In genomic region chr9:125272697-125273096, GRCh38 we compare ENCODE assay signal across 14 cellular contexts. TPM values are rescaled to one million over a fixed set of nuclear protein-coding genes. Genes with fewer than 3 reads are reported as not detected.
DNase-seq lines count a peak whose midpoint lies in the region; ATAC-seq and TF ChIP-seq lines count a peak whose summit lies in the region.
"Had no signal": no experiment of that assay in that cellular context is flagged by ENCODE, and none has a peak within 500 bp of the region (broad histone marks: within the 10 kb centered on the region; RNA-seq: fewer than 3 reads in every experiment).

No MANE protein-coding gene starts in this region.

- no peak overlapping the region for H3K9ac ChIP-seq in HUES64 (ENCODE audit: low read depth, low read length)

- no peaks in the 10 kb centered on the region for H3K27me3 Mint-ChIP-seq in dendritic cell treated with granulocyte-macrophage colony-stimulating factor and Interleukin-4, amounts not matched to agents 40 ng/mL and 50 ng/mL, for 4 days
- H3K27me3 Mint-ChIP-seq in mesothelial cell of epicardium (ENCODE audit: low read depth), result no peaks in the 10 kb centered on the region
- H3K27me3 Mint-ChIP-seq: activated CD8-positive, alpha-beta memory T cell treated with anti-CD3 and anti-CD28 coated beads, Interleukin-2, amount 10 ng/mL, durations not matched to agents 7 days and 5 days had no signal

- H3K4me1 Mint-ChIP-seq in dendritic cell treated with granulocyte-macrophage colony-stimulating factor and Interleukin-4, amounts not matched to agents 40 ng/mL and 50 ng/mL, for 4 days (ENCODE audit: low read depth), result peaks cover 34% of the 10 kb centered on the region
- peaks cover 30% of the 10 kb centered on the region for H3K4me1 Mint-ChIP-seq in mesothelial cell of epicardium

- TF ChIP-seq CTCF in AG04450 (IDR thresholded peaks at IDR 0.05; ENCODE audit: low read depth, low read length) (no peak), mesothelial cell of epicardium (IDR thresholded peaks at IDR 0.05; ENCODE audit: unreplicated experiment) (no peak)

- intact Hi-C loops in dendritic cell treated with granulocyte-macrophage colony-stimulating factor and Interleukin-4, amounts not matched to agents 40 ng/mL and 50 ng/mL, for 4 days (cut with micrococcal nuclease), result loop anchor here (1.0 kb wide), 1 partner anchor 9 kb away; no protein-coding TSS in a partner anchor

- peaks cover 40% of the 10 kb centered on the region for H3K36me3 Mint-ChIP-seq in dendritic cell treated with granulocyte-macrophage colony-stimulating factor and Interleukin-4, amounts not matched to agents 40 ng/mL and 50 ng/mL, for 4 days (ENCODE audit: low read depth)
- H3K36me3 Mint-ChIP-seq in mesothelial cell of epicardium, result peaks cover 2% of the 10 kb centered on the region

- H3K4me3 ChIP-seq in AG04450 (ENCODE audit: low read depth, low read length) (no peak overlapping the region), HUES64 (ENCODE audit: low read length) (no peak overlapping the region)
- H3K4me3 ChIP-seq: HAP-1 had no signal

- H3K36me3 ChIP-seq in HUES64 (ENCODE audit: insufficient read depth, low read length), result no peaks in the 10 kb centered on the region
- H3K36me3 ChIP-seq: HAP-1 had no signal

- no peaks in the 10 kb centered on the region for H3K9me3 Mint-ChIP-seq in dendritic cell treated with granulocyte-macrophage colony-stimulating factor and Interleukin-4, amounts not matched to agents 40 ng/mL and 50 ng/mL, for 4 days
- no peaks in the 10 kb centered on the region for H3K9me3 Mint-ChIP-seq in mesothelial cell of epicardium
- H3K9me3 Mint-ChIP-seq: T-helper 1 cell treated with Interleukin-12 subunit alpha and Interleukin-12 subunit beta and Interleukin-4 antibody, amounts not matched to agents 30 μg/mL and 1 μg/mL, for 36 hours had no signal

- peak overlapping the region; percentile 72 for H3K27ac Mint-ChIP-seq in dendritic cell treated with granulocyte-macrophage colony-stimulating factor and Interleukin-4, amounts not matched to agents 40 ng/mL and 50 ng/mL, for 4 days
- H3K27ac Mint-ChIP-seq in mesothelial cell of epicardium, result peak overlapping the region; percentile 89
- H3K27ac Mint-ChIP-seq: activated CD8-positive, alpha-beta memory T cell treated with anti-CD3 and anti-CD28 coated beads, Interleukin-2, amount 10 ng/mL, durations not matched to agents 7 days and 5 days; T-helper 1 cell treated with Interleukin-12 subunit alpha and Interleukin-12 subunit beta and Interleukin-4 antibody, amounts not matched to agents 30 μg/mL and 1 μg/mL, for 36 hours had no signal

- DNase-seq in AG04450 (ENCODE audit: low read depth, low spot score) (peak; percentile 32), mesothelial cell of epicardium (ENCODE audit: low spot score in 2 of 2, unreplicated experiment in 2 of 2) (no peak), NCI-H1930 (lab: John Stamatoyannopoulos, UW) (no peak)
- DNase-seq: activated CD8-positive, alpha-beta memory T cell treated with anti-CD3 and anti-CD28 coated beads, Interleukin-2, amount 10 ng/mL, durations not matched to agents 7 days and 5 days; amygdala; NCI-H1105 treated with DMSO at 0.1 percent for 48 hours; stimulated activated CD4-positive, alpha-beta T cell treated with anti-CD3 and anti-CD28 coated beads, Interleukin-4, amount 100 ng/mL, for 1 hour had no signal

- POLR2A ChIA-PET in AG04450 (lab: Yijun Ruan, JAX), result interaction anchor here (1.6 kb wide), 1 partner anchor 31 kb away, joined by 15 read pairs; the partner anchor contains the start of gene HSPA5

- WGBS in HUES64, result 93% methylated on average over 3 of the region's 3 CpGs

- ATAC-seq in GM18873 (IDR thresholded peaks at IDR 0.05; ENCODE audit: low FRiP score, unreplicated experiment) (no peak), GM21528 (IDR thresholded peaks at IDR 0.05; ENCODE audit: low FRiP score, unreplicated experiment) (no peak), HG02973 (IDR thresholded peaks at IDR 0.05; ENCODE audit: unreplicated experiment) (no peak)
- ATAC-seq: activated CD8-positive, alpha-beta memory T cell treated with anti-CD3 and anti-CD28 coated beads, Interleukin-2, amount 10 ng/mL, durations not matched to agents 7 days and 5 days had no signal

- H3K4me3 Mint-ChIP-seq in dendritic cell treated with granulocyte-macrophage colony-stimulating factor and Interleukin-4, amounts not matched to agents 40 ng/mL and 50 ng/mL, for 4 days, result no peak overlapping the region
- peak overlapping the region; percentile 4 for H3K4me3 Mint-ChIP-seq in mesothelial cell of epicardium
- H3K4me3 Mint-ChIP-seq: activated CD8-positive, alpha-beta memory T cell treated with anti-CD3 and anti-CD28 coated beads, Interleukin-2, amount 10 ng/mL, durations not matched to agents 7 days and 5 days; T-helper 1 cell treated with Interleukin-12 subunit alpha and Interleukin-12 subunit beta and Interleukin-4 antibody, amounts not matched to agents 30 μg/mL and 1 μg/mL, for 36 hours had no signal

- CTCF ChIA-PET in AG04450 (lab: Charles Lee), result interaction anchor here (0.7 to 1.6 kb wide), 2 partner anchors 17 to 25 kb away, joined by 4 to 5 read pairs; no protein-coding TSS in a partner anchor

- peak overlapping the region; percentile 4 for H3K27ac ChIP-seq in AG04450 (ENCODE audit: low read depth, low read length)
- H3K27ac ChIP-seq in HUES64 (ENCODE audit: low read depth, low read length), result peak overlapping the region; percentile 3; the same call in 1 of the 2 replicates

- H3K4me1 ChIP-seq in HUES64 (ENCODE audit: insufficient read depth, low read length), result peaks cover 17% of the 10 kb centered on the region; the same call in 1 of the 2 replicates

- H3K9me3 ChIP-seq in AG04450 (ENCODE audit: control insufficient read depth, insufficient read depth, low read length) (no peaks in the 10 kb centered on the region), HUES64 (ENCODE audit: insufficient read depth, low read depth, low read length) (no peaks in the 10 kb centered on the region)
- H3K9me3 ChIP-seq: HAP-1 had no signal

- H3K27me3 ChIP-seq in AG04450 (ENCODE audit: control insufficient read depth, insufficient read depth, low read length), result no peaks in the 10 kb centered on the region
- no peaks in the 10 kb centered on the region for H3K27me3 ChIP-seq in HUES64 (ENCODE audit: insufficient read depth, low read length)

RNA-seq across cellular contexts. Expression of gene GAPVD1, which starts 11.1 kb away (rescaled TPM):
- polyA plus RNA-seq in AG04450 (2011; rRNA removed), result 22.1 and 25.8 TPM in 2 replicates
- 26.6 and 34.5 TPM in 2 replicates for polyA minus RNA-seq in AG04450 (2011; rRNA and poly(A)+ RNA removed)
- 16.2 TPM for polyA plus RNA-seq in HUES64 (2013, experiment 1 of 2)
- 19.3 TPM for polyA plus RNA-seq in HUES64 (2013, experiment 2 of 2)
- total RNA-seq in mesothelial cell of epicardium, result 55.1 to 62.7 TPM (median 58.7 TPM) in 3 replicates

RNA-seq across cellular contexts. Expression of gene HSPA5, which starts 31.6 kb away (rescaled TPM):
- polyA plus RNA-seq in AG04450 (2011; rRNA removed), result 477 and 591 TPM in 2 replicates
- polyA minus RNA-seq in AG04450 (2011; rRNA and poly(A)+ RNA removed), result 298 and 337 TPM in 2 replicates
- 258 TPM for polyA plus RNA-seq in HUES64 (2013, experiment 1 of 2)
- 242 TPM for polyA plus RNA-seq in HUES64 (2013, experiment 2 of 2)
- total RNA-seq in mesothelial cell of epicardium, result 249 to 255 TPM (median 253 TPM) in 3 replicates
